11 cellular contexts compared by ENCODE assay signal in genomic region chr4:3384771-3385701, GRCh38. TPM values are rescaled to one million over a fixed set of nuclear protein-coding genes. Genes with fewer than 3 reads are reported as not detected.
DNase-seq lines count a peak whose midpoint lies in the region; ATAC-seq and TF ChIP-seq lines count a peak whose summit lies in the region.
"Had no signal": no experiment of that assay in that cellular context is flagged by ENCODE, and none has a peak within 500 bp of the region (broad histone marks: within the 10 kb centered on the region; RNA-seq: fewer than 3 reads in every experiment).

No MANE protein-coding gene starts in this region.

- peak; percentile 71 for ATAC-seq in activated naive CD8-positive, alpha-beta T cell treated with anti-CD3 and anti-CD28 coated beads, Interleukin-2, amount 10 ng/mL, durations not matched to agents 7 days and 5 days (ENCODE audit: low read depth)
- ATAC-seq in natural killer cell treated with Interleukin-12 subunit alpha and Interleukin-12 subunit beta and Interleukin-15 and Interleukin-18, amount 100 ng/mL, for 72 hours = peak; percentile 49 to 59
- ATAC-seq in GM18907 (IDR thresholded peaks at IDR 0.05; ENCODE audit: unreplicated experiment) (no peak), HG02678 (IDR thresholded peaks at IDR 0.05; ENCODE audit: unreplicated experiment) (no peak)
- ATAC-seq: CD8-positive, alpha-beta T cell had no signal

- intact Hi-C loops in esophagus muscularis mucosa (cut with DNase I) = no loop called here
- intact Hi-C loops in uterus (cut with DNase I; ENCODE audit: low total_unique reads) = no loop called here

- no peak for TF ChIP-seq EP300 in esophagus muscularis mucosa (IDR thresholded peaks at IDR 0.05)

- H3K4me3 ChIP-seq in esophagus muscularis mucosa = peak overlapping the region; percentile 21 to 37 (median 24)
- H3K4me3 ChIP-seq in uterus = no peak overlapping the region

- H3K36me3 ChIP-seq in esophagus muscularis mucosa (no peaks in the 10 kb centered on the region), uterus (no peaks in the 10 kb centered on the region)

- H3K4me1 Mint-ChIP-seq in activated naive CD8-positive, alpha-beta T cell treated with anti-CD3 and anti-CD28 coated beads, Interleukin-2, amount 10 ng/mL, durations not matched to agents 7 days and 5 days = peaks cover 8% of the 10 kb centered on the region
- H3K4me1 Mint-ChIP-seq in activated naive CD8-positive, alpha-beta T cell treated with anti-CD3 and anti-CD28 coated beads for 36 hours = peaks cover 3% of the 10 kb centered on the region
- H3K4me1 Mint-ChIP-seq in natural killer cell treated with Interleukin-12 subunit alpha and Interleukin-12 subunit beta and Interleukin-15 and Interleukin-18, amount 100 ng/mL, for 72 hours (ENCODE audit: low read depth in 2 of 2) = peaks cover 7 to 26% of the 10 kb centered on the region in 2 donors
- peaks cover 30% of the 10 kb centered on the region for H3K4me1 Mint-ChIP-seq in glutamatergic neuron (ENCODE audit: low read depth, unreplicated experiment)

- peaks cover 22 to 46% (median 43%) of the 10 kb centered on the region in 4 donors for H3K4me1 ChIP-seq in esophagus muscularis mucosa
- H3K4me1 ChIP-seq in uterus = no peaks in the 10 kb centered on the region

- 84% methylated on average over 22 of the region's 35 CpGs for whole genome bisulfite sequencing in esophagus muscularis mucosa

- TF ChIP-seq CTCF in esophagus muscularis mucosa (IDR thresholded peaks at IDR 0.05) (no peak), uterus (IDR thresholded peaks at IDR 0.05) (no peak), glutamatergic neuron (IDR thresholded peaks at IDR 0.05; ENCODE audit: partially characterized antibody, unreplicated experiment) (no peak)

- peak overlapping the region; percentile 15 to 73 (median 62) for H3K27ac ChIP-seq in esophagus muscularis mucosa (replicated peaks in 1 of 4)
- H3K27ac ChIP-seq in uterus = peak overlapping the region; percentile 10 to 26

- H3K9me3 ChIP-seq in esophagus muscularis mucosa (no peaks in the 10 kb centered on the region), uterus (no peaks in the 10 kb centered on the region)
- H3K9me3 ChIP-seq: SK-N-SH had no signal

- no peak for TF ChIP-seq POLR2A in esophagus muscularis mucosa (IDR thresholded peaks at IDR 0.05; ENCODE audit: low read depth)
- no peak for TF ChIP-seq POLR2A in uterus (IDR thresholded peaks at IDR 0.05)

- H3K27me3 Mint-ChIP-seq in activated naive CD8-positive, alpha-beta T cell treated with anti-CD3 and anti-CD28 coated beads, Interleukin-2, amount 10 ng/mL, durations not matched to agents 7 days and 5 days = peaks cover 23% of the 10 kb centered on the region
- H3K27me3 Mint-ChIP-seq in activated naive CD8-positive, alpha-beta T cell treated with anti-CD3 and anti-CD28 coated beads for 36 hours = peaks cover 4% of the 10 kb centered on the region
- peaks cover 0 to 17% of the 10 kb centered on the region in 2 donors for H3K27me3 Mint-ChIP-seq in natural killer cell treated with Interleukin-12 subunit alpha and Interleukin-12 subunit beta and Interleukin-15 and Interleukin-18, amount 100 ng/mL, for 72 hours
- peaks cover 11% of the 10 kb centered on the region for H3K27me3 Mint-ChIP-seq in glutamatergic neuron (ENCODE audit: unreplicated experiment)

- H3K9me3 Mint-ChIP-seq in activated naive CD8-positive, alpha-beta T cell treated with anti-CD3 and anti-CD28 coated beads, Interleukin-2, amount 10 ng/mL, durations not matched to agents 7 days and 5 days = peaks cover 12% of the 10 kb centered on the region
- H3K9me3 Mint-ChIP-seq in activated naive CD8-positive, alpha-beta T cell treated with anti-CD3 and anti-CD28 coated beads for 36 hours = peaks cover 6% of the 10 kb centered on the region
- peaks cover 4% of the 10 kb centered on the region for H3K9me3 Mint-ChIP-seq in natural killer cell treated with Interleukin-12 subunit alpha and Interleukin-12 subunit beta and Interleukin-15 and Interleukin-18, amount 100 ng/mL, for 72 hours
- H3K9me3 Mint-ChIP-seq in glutamatergic neuron (ENCODE audit: unreplicated experiment) = peaks cover 8% of the 10 kb centered on the region

- H3K27ac Mint-ChIP-seq in activated naive CD8-positive, alpha-beta T cell treated with anti-CD3 and anti-CD28 coated beads, Interleukin-2, amount 10 ng/mL, durations not matched to agents 7 days and 5 days = peak overlapping the region; percentile 84
- no peak overlapping the region for H3K27ac Mint-ChIP-seq in activated naive CD8-positive, alpha-beta T cell treated with anti-CD3 and anti-CD28 coated beads for 36 hours
- H3K27ac Mint-ChIP-seq in natural killer cell treated with Interleukin-12 subunit alpha and Interleukin-12 subunit beta and Interleukin-15 and Interleukin-18, amount 100 ng/mL, for 72 hours = peak overlapping the region in 1 of 2 donors; percentile 85
- H3K27ac Mint-ChIP-seq in glutamatergic neuron (ENCODE audit: unreplicated experiment) = no peak overlapping the region
- H3K27ac Mint-ChIP-seq: CD8-positive, alpha-beta T cell had no signal

- H3K27me3 ChIP-seq in esophagus muscularis mucosa (no peaks in the 10 kb centered on the region), uterus (no peaks in the 10 kb centered on the region)

- no peaks in the 10 kb centered on the region for H3K36me3 Mint-ChIP-seq in activated naive CD8-positive, alpha-beta T cell treated with anti-CD3 and anti-CD28 coated beads, Interleukin-2, amount 10 ng/mL, durations not matched to agents 7 days and 5 days
- H3K36me3 Mint-ChIP-seq in activated naive CD8-positive, alpha-beta T cell treated with anti-CD3 and anti-CD28 coated beads for 36 hours = peaks cover 5% of the 10 kb centered on the region
- peaks cover 8% of the 10 kb centered on the region for H3K36me3 Mint-ChIP-seq in natural killer cell treated with Interleukin-12 subunit alpha and Interleukin-12 subunit beta and Interleukin-15 and Interleukin-18, amount 100 ng/mL, for 72 hours
- H3K36me3 Mint-ChIP-seq in glutamatergic neuron (ENCODE audit: unreplicated experiment) = peaks cover 11% of the 10 kb centered on the region

- no peak for DNase-seq in activated naive CD8-positive, alpha-beta T cell treated with anti-CD3 and anti-CD28 coated beads, Interleukin-2, amount 10 ng/mL, durations not matched to agents 7 days and 5 days
- DNase-seq in activated naive CD8-positive, alpha-beta T cell treated with anti-CD3 and anti-CD28 coated beads for 36 hours = no peak
- no peak for DNase-seq in esophagus muscularis mucosa (ENCODE audit: extremely low spot score)
- DNase-seq in natural killer cell treated with Interleukin-12 subunit alpha and Interleukin-12 subunit beta and Interleukin-15 and Interleukin-18, amount 100 ng/mL, for 72 hours (ENCODE audit: low spot score) = no peak
- DNase-seq in uterus = no peak
- DNase-seq in glutamatergic neuron = no peak
- DNase-seq: activated gamma-delta T cell, SK-N-SH had no signal

- POLR2A ChIA-PET in activated naive CD8-positive, alpha-beta T cell treated with anti-CD3 and anti-CD28 coated beads, Interleukin-2, amount 10 ng/mL, durations not matched to agents 7 days and 5 days (lab: Charles Lee) = no interaction called here

- peak overlapping the region; percentile 54 for H3K4me3 Mint-ChIP-seq in activated naive CD8-positive, alpha-beta T cell treated with anti-CD3 and anti-CD28 coated beads, Interleukin-2, amount 10 ng/mL, durations not matched to agents 7 days and 5 days
- no peak overlapping the region for H3K4me3 Mint-ChIP-seq in activated naive CD8-positive, alpha-beta T cell treated with anti-CD3 and anti-CD28 coated beads for 36 hours
- H3K4me3 Mint-ChIP-seq in natural killer cell treated with Interleukin-12 subunit alpha and Interleukin-12 subunit beta and Interleukin-15 and Interleukin-18, amount 100 ng/mL, for 72 hours = peak overlapping the region; percentile 48
- H3K4me3 Mint-ChIP-seq in glutamatergic neuron (ENCODE audit: unreplicated experiment) = no peak overlapping the region
- H3K4me3 Mint-ChIP-seq: CD8-positive, alpha-beta T cell had no signal

RNA-seq across cellular contexts. Expression of gene HGFAC, which starts 56.7 kb away (rescaled TPM):
- not detected for total RNA-seq in activated naive CD8-positive, alpha-beta T cell treated with anti-CD3 and anti-CD28 coated beads, Interleukin-2, amount 10 ng/mL, durations not matched to agents 7 days and 5 days
- total RNA-seq in activated naive CD8-positive, alpha-beta T cell treated with anti-CD3 and anti-CD28 coated beads for 36 hours = not detected
- 1 to 10 TPM in 1 of 4 donors, under 1 TPM in 1, not detected in 2; 0.52 to 2.3 TPM for total RNA-seq in esophagus muscularis mucosa
- total RNA-seq in natural killer cell treated with Interleukin-12 subunit alpha and Interleukin-12 subunit beta and Interleukin-15 and Interleukin-18, amount 100 ng/mL, for 72 hours = not detected
- 1 to 10 TPM in 1 of 4 donors, under 1 TPM in 1, not detected in 2; 0.28 to 3.1 TPM for total RNA-seq in uterus
- total RNA-seq in glutamatergic neuron (ENCODE audit: unreplicated experiment) = 9.4 TPM
- total RNA-seq: CD8-positive, alpha-beta T cell had no signal

Comparison
In these comparisons a context has a peak if more than half of its experiments do, and no peak if none do; other contexts are left out.
1. H3K4me3 Mint-ChIP-seq: peak in activated naive CD8-positive, alpha-beta T cell treated with anti-CD3 and anti-CD28 coated beads, Interleukin-2, amount 10 ng/mL, durations not matched to agents 7 days and 5 days (single experiment) and natural killer cell treated with Interleukin-12 subunit alpha and Interleukin-12 subunit beta and Interleukin-15 and Interleukin-18, amount 100 ng/mL, for 72 hours (single experiment); none in activated naive CD8-positive, alpha-beta T cell treated with anti-CD3 and anti-CD28 coated beads for 36 hours (single experiment) and glutamatergic neuron (single experiment).
2. ATAC-seq: peak in activated naive CD8-positive, alpha-beta T cell treated with anti-CD3 and anti-CD28 coated beads, Interleukin-2, amount 10 ng/mL, durations not matched to agents 7 days and 5 days (single experiment) and natural killer cell treated with Interleukin-12 subunit alpha and Interleukin-12 subunit beta and Interleukin-15 and Interleukin-18, amount 100 ng/mL, for 72 hours (2 of 2); none in GM18907 (single experiment) and HG02678 (single experiment).
3. H3K4me3 ChIP-seq: peak in esophagus muscularis mucosa (4 of 4); none in uterus (0 of 2).